1 cellular context compared by ENCODE assay signal in genomic region chr4:183728223-183729068, GRCh38.
TF ChIP-seq lines count a peak whose summit lies in the region.

No MANE protein-coding gene starts in this region.

TF ChIP-seq in HepG2, 621 proteins besides CTCF, POLR2A, EP300 and RAD21 (continued from another document):
- TF ChIP-seq, protein P1, sequence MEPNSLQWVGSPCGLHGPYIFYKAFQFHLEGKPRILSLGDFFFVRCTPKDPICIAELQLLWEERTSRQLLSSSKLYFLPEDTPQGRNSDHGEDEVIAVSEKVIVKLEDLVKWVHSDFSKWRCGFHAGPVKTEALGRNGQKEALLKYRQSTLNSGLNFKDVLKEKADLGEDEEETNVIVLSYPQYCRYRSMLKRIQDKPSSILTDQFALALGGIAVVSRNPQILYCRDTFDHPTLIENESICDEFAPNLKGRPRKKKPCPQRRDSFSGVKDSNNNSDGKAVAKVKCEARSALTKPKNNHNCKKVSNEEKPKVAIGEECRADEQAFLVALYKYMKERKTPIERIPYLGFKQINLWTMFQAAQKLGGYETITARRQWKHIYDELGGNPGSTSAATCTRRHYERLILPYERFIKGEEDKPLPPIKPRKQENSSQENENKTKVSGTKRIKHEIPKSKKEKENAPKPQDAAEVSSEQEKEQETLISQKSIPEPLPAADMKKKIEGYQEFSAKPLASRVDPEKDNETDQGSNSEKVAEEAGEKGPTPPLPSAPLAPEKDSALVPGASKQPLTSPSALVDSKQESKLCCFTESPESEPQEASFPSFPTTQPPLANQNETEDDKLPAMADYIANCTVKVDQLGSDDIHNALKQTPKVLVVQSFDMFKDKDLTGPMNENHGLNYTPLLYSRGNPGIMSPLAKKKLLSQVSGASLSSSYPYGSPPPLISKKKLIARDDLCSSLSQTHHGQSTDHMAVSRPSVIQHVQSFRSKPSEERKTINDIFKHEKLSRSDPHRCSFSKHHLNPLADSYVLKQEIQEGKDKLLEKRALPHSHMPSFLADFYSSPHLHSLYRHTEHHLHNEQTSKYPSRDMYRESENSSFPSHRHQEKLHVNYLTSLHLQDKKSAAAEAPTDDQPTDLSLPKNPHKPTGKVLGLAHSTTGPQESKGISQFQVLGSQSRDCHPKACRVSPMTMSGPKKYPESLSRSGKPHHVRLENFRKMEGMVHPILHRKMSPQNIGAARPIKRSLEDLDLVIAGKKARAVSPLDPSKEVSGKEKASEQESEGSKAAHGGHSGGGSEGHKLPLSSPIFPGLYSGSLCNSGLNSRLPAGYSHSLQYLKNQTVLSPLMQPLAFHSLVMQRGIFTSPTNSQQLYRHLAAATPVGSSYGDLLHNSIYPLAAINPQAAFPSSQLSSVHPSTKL (CRISPR knock-in tag; IDR thresholded peaks at IDR 0.05), result peak; percentile 30; the same call in 1 of the 2 replicates
- TF ChIP-seq ZNF749 (CRISPR knock-in tag; IDR thresholded peaks at IDR 0.05; ENCODE audit: borderline replicate concordance) (no peak), GATAD2A (CRISPR knock-in tag; IDR thresholded peaks at IDR 0.05) (peak; percentile 50; the same call in 1 of the 2 replicates), ZFP91 (CRISPR knock-in tag; IDR thresholded peaks at IDR 0.05; ENCODE audit: borderline replicate concordance) (peak; percentile 56; the same call in 1 of the 2 replicates), NFE2L2 (IDR thresholded peaks at IDR 0.05; ENCODE audit: low read length) (no peak), KAT7 (CRISPR knock-in tag; IDR thresholded peaks at IDR 0.05; ENCODE audit: borderline replicate concordance) (no peak), ZNF614 (CRISPR knock-in tag; IDR thresholded peaks at IDR 0.05; ENCODE audit: borderline replicate concordance) (0 out of 2 replicates have a peak, but pooled peaks have one; percentile 25), ZNF224 (CRISPR knock-in tag; IDR thresholded peaks at IDR 0.05) (no peak), ZNF570 (CRISPR knock-in tag; IDR thresholded peaks at IDR 0.05; ENCODE audit: borderline replicate concordance) (no peak), ZNF552 (CRISPR knock-in tag; IDR thresholded peaks at IDR 0.05; ENCODE audit: borderline replicate concordance) (0 out of 2 replicates have a peak, but pooled peaks have one; percentile 51), ZNF414 (CRISPR knock-in tag; IDR thresholded peaks at IDR 0.05) (no peak), HMG20B (CRISPR knock-in tag; conservative IDR thresholded peaks at IDR 0.05) (no peak), ZNF30 (CRISPR knock-in tag; IDR thresholded peaks at IDR 0.05) (no peak), ARID2 (CRISPR knock-in tag; IDR thresholded peaks at IDR 0.05; ENCODE audit: borderline replicate concordance) (no peak), MXI1 (IDR thresholded peaks at IDR 0.05; ENCODE audit: borderline replicate concordance, low read depth, low read length) (peak; percentile 20; the same call in 1 of the 3 replicates), CBX1 (IDR thresholded peaks at IDR 0.05; ENCODE audit: low read depth) (no peak), CEBPB (IDR thresholded peaks at IDR 0.05; ENCODE audit: borderline replicate concordance, low read depth, low read length) (peak; percentile 70; the same call in 1 of the 2 replicates), YEATS2 (CRISPR knock-in tag; IDR thresholded peaks at IDR 0.05; ENCODE audit: borderline replicate concordance) (no peak), ISX (CRISPR knock-in tag; conservative IDR thresholded peaks at IDR 0.05) (no peak), ZSCAN25 (CRISPR knock-in tag; IDR thresholded peaks at IDR 0.05) (no peak), ZNF556 (CRISPR knock-in tag; IDR thresholded peaks at IDR 0.05; ENCODE audit: borderline replicate concordance) (0 out of 2 replicates have a peak, but pooled peaks have one; percentile 18), SP5 (CRISPR knock-in tag; IDR thresholded peaks at IDR 0.05; ENCODE audit: borderline replicate concordance, low read depth) (no peak; the same call in 1 of the 2 replicates), ZMYM3 (CRISPR knock-in tag; IDR thresholded peaks at IDR 0.05) (0 out of 2 replicates have a peak, but pooled peaks have one; percentile 19), PPARG (CRISPR knock-in tag; conservative IDR thresholded peaks at IDR 0.05) (no peak), ZNF782 (CRISPR knock-in tag; IDR thresholded peaks at IDR 0.05; ENCODE audit: borderline replicate concordance) (no peak), ZNF230 (CRISPR knock-in tag; IDR thresholded peaks at IDR 0.05) (0 out of 2 replicates have a peak, but pooled peaks have one; percentile 22), ZFP90 (CRISPR knock-in tag; IDR thresholded peaks at IDR 0.05; ENCODE audit: borderline replicate concordance) (no peak), LCORL (IDR thresholded peaks at IDR 0.05) (no peak), LCORL (CRISPR knock-in tag; IDR thresholded peaks at IDR 0.05) (0 out of 2 replicates have a peak, but pooled peaks have one; percentile 16), HIC2 (CRISPR knock-in tag; IDR thresholded peaks at IDR 0.05; ENCODE audit: low read depth) (0 out of 2 replicates have a peak, but pooled peaks have one; percentile 20)
- TF ChIP-seq, protein P2, sequence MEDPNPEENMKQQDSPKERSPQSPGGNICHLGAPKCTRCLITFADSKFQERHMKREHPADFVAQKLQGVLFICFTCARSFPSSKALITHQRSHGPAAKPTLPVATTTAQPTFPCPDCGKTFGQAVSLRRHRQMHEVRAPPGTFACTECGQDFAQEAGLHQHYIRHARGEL (CRISPR knock-in tag; IDR thresholded peaks at IDR 0.05), result no peak
- TF ChIP-seq, protein P3, sequence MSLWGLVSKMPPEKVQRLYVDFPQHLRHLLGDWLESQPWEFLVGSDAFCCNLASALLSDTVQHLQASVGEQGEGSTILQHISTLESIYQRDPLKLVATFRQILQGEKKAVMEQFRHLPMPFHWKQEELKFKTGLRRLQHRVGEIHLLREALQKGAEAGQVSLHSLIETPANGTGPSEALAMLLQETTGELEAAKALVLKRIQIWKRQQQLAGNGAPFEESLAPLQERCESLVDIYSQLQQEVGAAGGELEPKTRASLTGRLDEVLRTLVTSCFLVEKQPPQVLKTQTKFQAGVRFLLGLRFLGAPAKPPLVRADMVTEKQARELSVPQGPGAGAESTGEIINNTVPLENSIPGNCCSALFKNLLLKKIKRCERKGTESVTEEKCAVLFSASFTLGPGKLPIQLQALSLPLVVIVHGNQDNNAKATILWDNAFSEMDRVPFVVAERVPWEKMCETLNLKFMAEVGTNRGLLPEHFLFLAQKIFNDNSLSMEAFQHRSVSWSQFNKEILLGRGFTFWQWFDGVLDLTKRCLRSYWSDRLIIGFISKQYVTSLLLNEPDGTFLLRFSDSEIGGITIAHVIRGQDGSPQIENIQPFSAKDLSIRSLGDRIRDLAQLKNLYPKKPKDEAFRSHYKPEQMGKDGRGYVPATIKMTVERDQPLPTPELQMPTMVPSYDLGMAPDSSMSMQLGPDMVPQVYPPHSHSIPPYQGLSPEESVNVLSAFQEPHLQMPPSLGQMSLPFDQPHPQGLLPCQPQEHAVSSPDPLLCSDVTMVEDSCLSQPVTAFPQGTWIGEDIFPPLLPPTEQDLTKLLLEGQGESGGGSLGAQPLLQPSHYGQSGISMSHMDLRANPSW (CRISPR knock-in tag; IDR thresholded peaks at IDR 0.05; ENCODE audit: borderline replicate concordance), result 0 out of 2 replicates have a peak, but pooled peaks have one; percentile 27
- TF ChIP-seq, protein P4, sequence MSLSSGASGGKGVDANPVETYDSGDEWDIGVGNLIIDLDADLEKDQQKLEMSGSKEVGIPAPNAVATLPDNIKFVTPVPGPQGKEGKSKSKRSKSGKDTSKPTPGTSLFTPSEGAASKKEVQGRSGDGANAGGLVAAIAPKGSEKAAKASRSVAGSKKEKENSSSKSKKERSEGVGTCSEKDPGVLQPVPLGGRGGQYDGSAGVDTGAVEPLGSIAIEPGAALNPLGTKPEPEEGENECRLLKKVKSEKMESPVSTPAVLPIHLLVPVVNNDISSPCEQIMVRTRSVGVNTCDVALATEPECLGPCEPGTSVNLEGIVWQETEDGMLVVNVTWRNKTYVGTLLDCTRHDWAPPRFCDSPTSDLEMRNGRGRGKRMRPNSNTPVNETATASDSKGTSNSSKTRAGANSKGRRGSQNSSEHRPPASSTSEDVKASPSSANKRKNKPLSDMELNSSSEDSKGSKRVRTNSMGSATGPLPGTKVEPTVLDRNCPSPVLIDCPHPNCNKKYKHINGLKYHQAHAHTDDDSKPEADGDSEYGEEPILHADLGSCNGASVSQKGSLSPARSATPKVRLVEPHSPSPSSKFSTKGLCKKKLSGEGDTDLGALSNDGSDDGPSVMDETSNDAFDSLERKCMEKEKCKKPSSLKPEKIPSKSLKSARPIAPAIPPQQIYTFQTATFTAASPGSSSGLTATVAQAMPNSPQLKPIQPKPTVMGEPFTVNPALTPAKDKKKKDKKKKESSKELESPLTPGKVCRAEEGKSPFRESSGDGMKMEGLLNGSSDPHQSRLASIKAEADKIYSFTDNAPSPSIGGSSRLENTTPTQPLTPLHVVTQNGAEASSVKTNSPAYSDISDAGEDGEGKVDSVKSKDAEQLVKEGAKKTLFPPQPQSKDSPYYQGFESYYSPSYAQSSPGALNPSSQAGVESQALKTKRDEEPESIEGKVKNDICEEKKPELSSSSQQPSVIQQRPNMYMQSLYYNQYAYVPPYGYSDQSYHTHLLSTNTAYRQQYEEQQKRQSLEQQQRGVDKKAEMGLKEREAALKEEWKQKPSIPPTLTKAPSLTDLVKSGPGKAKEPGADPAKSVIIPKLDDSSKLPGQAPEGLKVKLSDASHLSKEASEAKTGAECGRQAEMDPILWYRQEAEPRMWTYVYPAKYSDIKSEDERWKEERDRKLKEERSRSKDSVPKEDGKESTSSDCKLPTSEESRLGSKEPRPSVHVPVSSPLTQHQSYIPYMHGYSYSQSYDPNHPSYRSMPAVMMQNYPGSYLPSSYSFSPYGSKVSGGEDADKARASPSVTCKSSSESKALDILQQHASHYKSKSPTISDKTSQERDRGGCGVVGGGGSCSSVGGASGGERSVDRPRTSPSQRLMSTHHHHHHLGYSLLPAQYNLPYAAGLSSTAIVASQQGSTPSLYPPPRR (CRISPR knock-in tag; IDR thresholded peaks at IDR 0.05; ENCODE audit: borderline replicate concordance), result no peak
- TF ChIP-seq, protein P5, sequence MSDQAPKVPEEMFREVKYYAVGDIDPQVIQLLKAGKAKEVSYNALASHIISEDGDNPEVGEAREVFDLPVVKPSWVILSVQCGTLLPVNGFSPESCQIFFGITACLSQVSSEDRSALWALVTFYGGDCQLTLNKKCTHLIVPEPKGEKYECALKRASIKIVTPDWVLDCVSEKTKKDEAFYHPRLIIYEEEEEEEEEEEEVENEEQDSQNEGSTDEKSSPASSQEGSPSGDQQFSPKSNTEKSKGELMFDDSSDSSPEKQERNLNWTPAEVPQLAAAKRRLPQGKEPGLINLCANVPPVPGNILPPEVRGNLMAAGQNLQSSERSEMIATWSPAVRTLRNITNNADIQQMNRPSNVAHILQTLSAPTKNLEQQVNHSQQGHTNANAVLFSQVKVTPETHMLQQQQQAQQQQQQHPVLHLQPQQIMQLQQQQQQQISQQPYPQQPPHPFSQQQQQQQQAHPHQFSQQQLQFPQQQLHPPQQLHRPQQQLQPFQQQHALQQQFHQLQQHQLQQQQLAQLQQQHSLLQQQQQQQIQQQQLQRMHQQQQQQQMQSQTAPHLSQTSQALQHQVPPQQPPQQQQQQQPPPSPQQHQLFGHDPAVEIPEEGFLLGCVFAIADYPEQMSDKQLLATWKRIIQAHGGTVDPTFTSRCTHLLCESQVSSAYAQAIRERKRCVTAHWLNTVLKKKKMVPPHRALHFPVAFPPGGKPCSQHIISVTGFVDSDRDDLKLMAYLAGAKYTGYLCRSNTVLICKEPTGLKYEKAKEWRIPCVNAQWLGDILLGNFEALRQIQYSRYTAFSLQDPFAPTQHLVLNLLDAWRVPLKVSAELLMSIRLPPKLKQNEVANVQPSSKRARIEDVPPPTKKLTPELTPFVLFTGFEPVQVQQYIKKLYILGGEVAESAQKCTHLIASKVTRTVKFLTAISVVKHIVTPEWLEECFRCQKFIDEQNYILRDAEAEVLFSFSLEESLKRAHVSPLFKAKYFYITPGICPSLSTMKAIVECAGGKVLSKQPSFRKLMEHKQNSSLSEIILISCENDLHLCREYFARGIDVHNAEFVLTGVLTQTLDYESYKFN (CRISPR knock-in tag; conservative IDR thresholded peaks at IDR 0.05), result peak; percentile 65
- TF ChIP-seq, protein P6, sequence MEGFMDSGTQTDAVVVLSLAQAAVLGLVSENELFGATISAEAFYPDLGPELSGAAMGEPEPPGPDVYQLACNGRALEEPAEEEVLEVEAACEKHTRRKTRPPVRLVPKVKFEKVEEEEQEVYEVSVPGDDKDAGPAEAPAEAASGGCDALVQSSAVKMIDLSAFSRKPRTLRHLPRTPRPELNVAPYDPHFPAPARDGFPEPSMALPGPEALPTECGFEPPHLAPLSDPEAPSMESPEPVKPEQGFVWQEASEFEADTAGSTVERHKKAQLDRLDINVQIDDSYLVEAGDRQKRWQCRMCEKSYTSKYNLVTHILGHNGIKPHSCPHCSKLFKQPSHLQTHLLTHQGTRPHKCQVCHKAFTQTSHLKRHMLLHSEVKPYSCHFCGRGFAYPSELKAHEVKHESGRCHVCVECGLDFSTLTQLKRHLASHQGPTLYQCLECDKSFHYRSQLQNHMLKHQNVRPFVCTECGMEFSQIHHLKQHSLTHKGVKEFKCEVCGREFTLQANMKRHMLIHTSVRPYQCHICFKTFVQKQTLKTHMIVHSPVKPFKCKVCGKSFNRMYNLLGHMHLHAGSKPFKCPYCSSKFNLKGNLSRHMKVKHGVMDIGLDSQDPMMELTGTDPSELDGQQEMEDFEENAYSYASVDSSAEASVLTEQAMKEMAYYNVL (CRISPR knock-in tag; IDR thresholded peaks at IDR 0.05; ENCODE audit: borderline replicate concordance), result no peak
